Comparison of ENCODE assay signal across 1 cellular context in the genomic region with DNA sequence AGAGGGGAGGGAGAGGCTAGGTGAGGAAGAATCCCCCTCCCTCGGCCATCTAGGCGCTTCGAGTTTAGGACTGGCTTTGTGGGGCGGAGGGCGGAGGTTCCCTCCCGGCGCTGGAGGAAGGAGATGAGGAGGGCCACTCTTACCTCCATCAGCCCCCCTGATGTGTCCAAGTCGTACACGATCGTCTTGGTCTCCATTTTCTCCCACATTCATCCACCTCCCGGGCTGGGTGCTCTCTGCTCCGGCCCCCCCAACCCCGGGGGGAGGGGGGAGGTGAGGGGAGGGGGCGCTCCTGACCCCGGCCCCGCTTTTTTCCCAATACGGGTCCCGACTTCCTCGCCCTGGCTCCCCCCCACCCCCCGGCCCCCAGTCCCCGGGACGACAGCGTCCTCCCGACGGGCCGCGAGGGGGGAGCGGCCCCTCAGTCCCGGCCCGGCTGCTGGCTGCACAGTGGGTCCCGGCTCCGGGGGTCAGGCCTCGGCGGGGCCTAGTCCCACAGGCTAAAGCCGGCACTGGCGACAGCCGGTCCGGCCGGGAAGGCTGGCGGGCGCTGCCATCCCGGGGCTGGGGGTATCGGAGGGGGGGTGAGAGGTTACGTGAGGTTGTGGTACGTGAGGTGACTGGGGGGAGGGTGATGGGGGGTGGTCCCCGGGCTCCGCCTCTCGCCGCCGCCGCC.
TF ChIP-seq lines count a peak whose summit lies in the region.

No MANE protein-coding gene starts in this region.

TF ChIP-seq in K562, 482 proteins besides CTCF, POLR2A, EP300 and RAD21:
- TF ChIP-seq, protein P1, sequence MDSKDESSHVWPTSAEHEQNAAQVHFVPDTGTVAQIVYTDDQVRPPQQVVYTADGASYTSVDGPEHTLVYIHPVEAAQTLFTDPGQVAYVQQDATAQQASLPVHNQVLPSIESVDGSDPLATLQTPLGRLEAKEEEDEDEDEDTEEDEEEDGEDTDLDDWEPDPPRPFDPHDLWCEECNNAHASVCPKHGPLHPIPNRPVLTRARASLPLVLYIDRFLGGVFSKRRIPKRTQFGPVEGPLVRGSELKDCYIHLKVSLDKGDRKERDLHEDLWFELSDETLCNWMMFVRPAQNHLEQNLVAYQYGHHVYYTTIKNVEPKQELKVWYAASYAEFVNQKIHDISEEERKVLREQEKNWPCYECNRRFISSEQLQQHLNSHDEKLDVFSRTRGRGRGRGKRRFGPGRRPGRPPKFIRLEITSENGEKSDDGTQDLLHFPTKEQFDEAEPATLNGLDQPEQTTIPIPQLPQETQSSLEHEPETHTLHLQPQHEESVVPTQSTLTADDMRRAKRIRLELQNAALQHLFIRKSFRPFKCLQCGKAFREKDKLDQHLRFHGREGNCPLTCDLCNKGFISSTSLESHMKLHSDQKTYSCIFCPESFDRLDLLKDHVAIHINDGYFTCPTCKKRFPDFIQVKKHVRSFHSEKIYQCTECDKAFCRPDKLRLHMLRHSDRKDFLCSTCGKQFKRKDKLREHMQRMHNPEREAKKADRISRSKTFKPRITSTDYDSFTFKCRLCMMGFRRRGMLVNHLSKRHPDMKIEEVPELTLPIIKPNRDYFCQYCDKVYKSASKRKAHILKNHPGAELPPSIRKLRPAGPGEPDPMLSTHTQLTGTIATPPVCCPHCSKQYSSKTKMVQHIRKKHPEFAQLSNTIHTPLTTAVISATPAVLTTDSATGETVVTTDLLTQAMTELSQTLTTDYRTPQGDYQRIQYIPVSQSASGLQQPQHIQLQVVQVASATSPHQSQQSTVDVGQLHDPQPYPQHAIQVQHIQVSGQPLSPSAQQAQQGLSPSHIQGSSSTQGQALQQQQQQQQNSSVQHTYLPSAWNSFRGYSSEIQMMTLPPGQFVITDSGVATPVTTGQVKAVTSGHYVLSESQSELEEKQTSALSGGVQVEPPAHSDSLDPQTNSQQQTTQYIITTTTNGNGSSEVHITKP (IDR thresholded peaks at IDR 0.05; ENCODE audit: partially characterized antibody), result peak; percentile 90
- TF ChIP-seq ZNF518B (CRISPR knock-in tag; IDR thresholded peaks at IDR 0.05) (no peak), PCBP1 (IDR thresholded peaks at IDR 0.05; ENCODE audit: low read depth, low read length, poor library complexity, severe bottlenecking) (peak; percentile 78), MTA3 (IDR thresholded peaks at IDR 0.05; ENCODE audit: borderline replicate concordance) (no peak), GABPB1 (CRISPR knock-in tag; IDR thresholded peaks at IDR 0.05) (no peak), SIN3A (IDR thresholded peaks at IDR 0.05; ENCODE audit: borderline replicate concordance in 2 of 2, control insufficient read depth in 1 of 2, low read depth in 2 of 2, low read length in 2 of 2) (0 out of 4 replicates have a peak, but pooled peaks of 1 of the 2 experiments have one; percentile 30), GATAD2A (IDR thresholded peaks at IDR 0.05) (no peak), KDM4B (IDR thresholded peaks at IDR 0.05; ENCODE audit: borderline replicate concordance in 2 of 2, low read depth in 1 of 2) (0 out of 4 replicates have a peak, but pooled peaks of 1 of the 2 experiments have one; percentile 24), HDAC3 (IDR thresholded peaks at IDR 0.05; ENCODE audit: borderline replicate concordance, partially characterized antibody) (peak; percentile 90), HCFC1 (IDR thresholded peaks at IDR 0.05; ENCODE audit: low read depth, low read length) (0 out of 2 replicates have a peak, but pooled peaks have one; percentile 14), XRCC5 (IDR thresholded peaks at IDR 0.05; ENCODE audit: low read depth, low read length) (0 out of 2 replicates have a peak, but pooled peaks have one; percentile 7), ZBTB7A (IDR thresholded peaks at IDR 0.05; ENCODE audit: borderline replicate concordance, control insufficient read depth, low read depth, low read length) (peak; percentile 63), SRSF1 (IDR thresholded peaks at IDR 0.05; ENCODE audit: low read depth, low read length) (peak; percentile 49; the same call in 1 of the 2 replicates), PHF8 (IDR thresholded peaks at IDR 0.05; ENCODE audit: borderline replicate concordance, low read length) (peak; percentile 9; the same call in 1 of the 2 replicates)
- TF ChIP-seq, protein P2, sequence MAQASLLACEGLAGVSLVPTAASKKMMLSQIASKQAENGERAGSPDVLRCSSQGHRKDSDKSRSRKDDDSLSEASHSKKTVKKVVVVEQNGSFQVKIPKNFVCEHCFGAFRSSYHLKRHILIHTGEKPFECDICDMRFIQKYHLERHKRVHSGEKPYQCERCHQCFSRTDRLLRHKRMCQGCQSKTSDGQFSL (CRISPR knock-in tag; IDR thresholded peaks at IDR 0.05), result no peak
- TF ChIP-seq, protein P2 (tag; IDR thresholded peaks at IDR 0.05), result peak in 1 of 2 experiments; percentile 85; a peak in 2 of 4 replicates
